ENCODE assay signal across 13 cellular contexts in the genomic region with DNA sequence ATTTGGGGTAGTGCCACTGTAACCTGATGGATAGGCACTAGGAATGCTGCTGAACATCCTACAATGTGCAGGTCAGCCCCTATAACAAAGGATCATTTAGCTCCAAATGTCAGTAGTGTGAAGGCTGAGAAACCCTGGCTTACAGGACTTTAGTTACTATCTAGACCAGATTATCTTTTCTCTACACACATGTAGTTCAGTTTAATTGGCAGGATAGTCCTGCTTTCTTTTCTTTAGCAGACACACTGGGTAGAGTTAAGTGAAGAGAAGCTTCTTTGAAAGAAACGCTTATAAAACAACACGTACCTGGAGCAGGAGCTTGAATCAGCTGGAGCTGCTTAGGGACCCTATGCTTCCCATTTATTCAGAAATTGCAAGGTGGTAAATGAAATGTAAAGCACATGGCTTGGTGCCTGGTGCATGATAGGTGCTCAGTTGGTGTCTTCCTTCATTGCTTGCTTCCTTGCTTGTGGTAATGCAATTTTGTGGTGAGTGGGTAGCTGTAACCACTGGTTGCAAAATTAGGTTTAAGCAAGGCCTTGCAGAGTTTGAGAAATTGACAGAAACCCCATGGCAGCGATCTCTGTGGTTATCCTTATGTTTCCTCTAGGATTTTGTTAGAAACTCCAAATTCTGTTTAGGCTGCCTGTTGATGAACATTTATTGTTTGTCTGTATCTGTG. TPM values are rescaled to one million over a fixed set of nuclear protein-coding genes. Genes with fewer than 3 reads are reported as not detected.
DNase-seq lines count a peak whose midpoint lies in the region; ATAC-seq and TF ChIP-seq lines count a peak whose summit lies in the region.
"Had no signal": no experiment of that assay in that cellular context is flagged by ENCODE, and none has a peak within 500 bp of the region (broad histone marks: within the 10 kb centered on the region; RNA-seq: fewer than 3 reads in every experiment).

No MANE protein-coding gene starts in this region.

- no peaks in the 10 kb centered on the region for H3K9me2 ChIP-seq in PC-9 (ENCODE audit: insufficient read depth)
- H3K9me2 ChIP-seq: SK-N-SH had no signal

- no peaks in the 10 kb centered on the region for H4K20me1 ChIP-seq in PC-9 (ENCODE audit: insufficient read depth)

- 0 out of 2 replicates have a peak, but pooled peaks cover 2% of the 10 kb centered on the region for H3K36me3 ChIP-seq in PC-9 (ENCODE audit: low read depth)
- H3K36me3 ChIP-seq: vagina had no signal

- intact Hi-C loops in PC-9 (cut with micrococcal nuclease; ENCODE audit: unreplicated experiment) = no loop called here

- peaks cover 95% of the 10 kb centered on the region for H3K4me1 ChIP-seq in PC-9 (replicated peaks; ENCODE audit: insufficient read depth)

- peak overlapping the region; percentile 19 for H3K4me2 ChIP-seq in PC-9
- H3K4me2 ChIP-seq: SK-N-SH had no signal

- DNase-seq in activated CD4-positive, alpha-beta T cell treated with anti-CD3 and anti-CD28 coated beads, Interleukin-2, amount 10 ng/mL, durations not matched to agents 7 days and 5 days = peak; percentile 66
- no peak for DNase-seq in activated CD4-positive, alpha-beta T cell treated with anti-CD3 and anti-CD28 coated beads, Interleukin-2, amount 50 U/mL, for 1 hour
- no peak for DNase-seq in PC-9
- DNase-seq in effector memory CD8-positive, alpha-beta T cell = peak in 2 of 3 experiments; percentile 10 to 15
- no peak for DNase-seq in NCI-H2081 treated with DMSO at 0.1 percent for 48 hours (lab: John Stamatoyannopoulos, UW)
- DNase-seq: ACHN, activated T-cell treated with anti-CD3 and anti-CD28 coated beads for 4 hours, NCI-H2081, SK-N-SH had no signal

- H3K4me3 Mint-ChIP-seq in activated CD4-positive, alpha-beta T cell treated with anti-CD3 and anti-CD28 coated beads, Interleukin-2, amount 10 ng/mL, durations not matched to agents 7 days and 5 days = no peak overlapping the region
- peak overlapping the region; percentile 53 to 55 for H3K4me3 Mint-ChIP-seq in effector memory CD8-positive, alpha-beta T cell
- H3K4me3 Mint-ChIP-seq in stimulated activated memory B cell treated with anti-CD40 and anti-IgM and Interleukin-4, amounts not matched to agents 10 μg/mL and 1 μg/mL and 100 μg/mL, for 72 hours = no peak overlapping the region

- no peak overlapping the region for H3K27ac ChIP-seq in PC-9
- H3K27ac ChIP-seq: vagina had no signal

- H3K27ac Mint-ChIP-seq in activated CD4-positive, alpha-beta T cell treated with anti-CD3 and anti-CD28 coated beads, Interleukin-2, amount 10 ng/mL, durations not matched to agents 7 days and 5 days = peak overlapping the region; percentile 41
- peak overlapping the region; percentile 81 to 83 for H3K27ac Mint-ChIP-seq in effector memory CD8-positive, alpha-beta T cell
- peak overlapping the region; percentile 53 for H3K27ac Mint-ChIP-seq in stimulated activated memory B cell treated with anti-CD40 and anti-IgM and Interleukin-4, amounts not matched to agents 10 μg/mL and 1 μg/mL and 100 μg/mL, for 72 hours

- no peak overlapping the region for H2AFZ ChIP-seq in PC-9

- peak; percentile 91 for ATAC-seq in effector memory CD8-positive, alpha-beta T cell (replicated peaks)
- no peak for ATAC-seq in stimulated activated memory B cell treated with anti-CD40 and anti-IgM and Interleukin-4, amounts not matched to agents 10 μg/mL and 1 μg/mL and 100 μg/mL, for 72 hours
- ATAC-seq in GM18858 (IDR thresholded peaks at IDR 0.05; ENCODE audit: unreplicated experiment) (no peak), GM18511 (IDR thresholded peaks at IDR 0.05; ENCODE audit: unreplicated experiment) (no peak)

- H3K9me3 ChIP-seq in PC-9 (ENCODE audit: insufficient read depth, low read depth) = no peaks in the 10 kb centered on the region
- H3K9me3 ChIP-seq: SK-N-SH, vagina had no signal

- H3K27me3 ChIP-seq in PC-9 (ENCODE audit: insufficient read depth, low read depth) = no peaks in the 10 kb centered on the region
- H3K27me3 ChIP-seq: vagina had no signal

- H3K36me3 Mint-ChIP-seq in activated CD4-positive, alpha-beta T cell treated with anti-CD3 and anti-CD28 coated beads, Interleukin-2, amount 10 ng/mL, durations not matched to agents 7 days and 5 days (ENCODE audit: low read depth) = peaks cover 17% of the 10 kb centered on the region
- H3K36me3 Mint-ChIP-seq in effector memory CD8-positive, alpha-beta T cell (ENCODE audit: insufficient read depth) = peaks cover 12% of the 10 kb centered on the region
- H3K36me3 Mint-ChIP-seq in stimulated activated memory B cell treated with anti-CD40 and anti-IgM and Interleukin-4, amounts not matched to agents 10 μg/mL and 1 μg/mL and 100 μg/mL, for 72 hours = no peaks in the 10 kb centered on the region

- H3K9me3 Mint-ChIP-seq in activated CD4-positive, alpha-beta T cell treated with anti-CD3 and anti-CD28 coated beads, Interleukin-2, amount 10 ng/mL, durations not matched to agents 7 days and 5 days = no peaks in the 10 kb centered on the region
- no peaks in the 10 kb centered on the region for H3K9me3 Mint-ChIP-seq in effector memory CD8-positive, alpha-beta T cell
- H3K9me3 Mint-ChIP-seq in stimulated activated memory B cell treated with anti-CD40 and anti-IgM and Interleukin-4, amounts not matched to agents 10 μg/mL and 1 μg/mL and 100 μg/mL, for 72 hours = no peaks in the 10 kb centered on the region

- no peaks in the 10 kb centered on the region for H3K27me3 Mint-ChIP-seq in activated CD4-positive, alpha-beta T cell treated with anti-CD3 and anti-CD28 coated beads, Interleukin-2, amount 10 ng/mL, durations not matched to agents 7 days and 5 days
- H3K27me3 Mint-ChIP-seq in effector memory CD8-positive, alpha-beta T cell = no peaks in the 10 kb centered on the region
- no peaks in the 10 kb centered on the region for H3K27me3 Mint-ChIP-seq in stimulated activated memory B cell treated with anti-CD40 and anti-IgM and Interleukin-4, amounts not matched to agents 10 μg/mL and 1 μg/mL and 100 μg/mL, for 72 hours

- POLR2A ChIA-PET in activated CD4-positive, alpha-beta T cell treated with anti-CD3 and anti-CD28 coated beads, Interleukin-2, amount 10 ng/mL, durations not matched to agents 7 days and 5 days (lab: Charles Lee) = no interaction called here
- POLR2A ChIA-PET in PC-9 (lab: Charles Lee; ENCODE audit: unreplicated experiment) = no interaction called here

- H3K4me1 Mint-ChIP-seq in activated CD4-positive, alpha-beta T cell treated with anti-CD3 and anti-CD28 coated beads, Interleukin-2, amount 10 ng/mL, durations not matched to agents 7 days and 5 days = peaks cover 72% of the 10 kb centered on the region
- H3K4me1 Mint-ChIP-seq in effector memory CD8-positive, alpha-beta T cell (ENCODE audit: low read depth in 2 of 2) = peaks cover 40 to 68% of the 10 kb centered on the region in 2 donors
- peaks cover 53% of the 10 kb centered on the region for H3K4me1 Mint-ChIP-seq in stimulated activated memory B cell treated with anti-CD40 and anti-IgM and Interleukin-4, amounts not matched to agents 10 μg/mL and 1 μg/mL and 100 μg/mL, for 72 hours

- peaks cover 55% of the 10 kb centered on the region for H3F3A ChIP-seq in PC-9 (ENCODE audit: insufficient read depth, low read depth)

- H3K79me2 ChIP-seq in PC-9 (ENCODE audit: low read depth) = peaks cover 100% of the 10 kb centered on the region

- no peak overlapping the region for H3K4me3 ChIP-seq in PC-9
- H3K4me3 ChIP-seq: vagina had no signal

- CTCF ChIA-PET in activated CD4-positive, alpha-beta T cell treated with anti-CD3 and anti-CD28 coated beads, Interleukin-2, amount 10 ng/mL, durations not matched to agents 7 days and 5 days (lab: Charles Lee) = interaction anchor here (0.6 to 3.1 kb wide), 6 partner anchors 16 to 1369 kb away, joined by 3 to 10 read pairs (median 4); no protein-coding TSS in a partner anchor
- CTCF ChIA-PET in PC-9 (lab: Charles Lee) = no interaction called here

- no peak for TF ChIP-seq CTCF in PC-9 (conservative IDR thresholded peaks at IDR 0.05)

- no TSS peak for BruUV-seq in PC-9 (replicated peaks; lab: Mats Ljungman, UMichigan)

RNA-seq across cellular contexts. Expression of gene METTL9, which starts 9.4 kb away (rescaled TPM):
- total RNA-seq in activated CD4-positive, alpha-beta T cell treated with anti-CD3 and anti-CD28 coated beads, Interleukin-2, amount 10 ng/mL, durations not matched to agents 7 days and 5 days = 10 to 100 TPM; 82.1 to 87.1 TPM
- total RNA-seq in PC-9 (2021) = 136 and 151 TPM in 2 replicates

RNA-seq across cellular contexts. Expression of gene IGSF6, which starts 43.6 kb away (rescaled TPM):
- under 1 TPM; 0.15 to 0.25 TPM for total RNA-seq in activated CD4-positive, alpha-beta T cell treated with anti-CD3 and anti-CD28 coated beads, Interleukin-2, amount 10 ng/mL, durations not matched to agents 7 days and 5 days
- not detected in 2 replicates for total RNA-seq in PC-9 (2021)

RNA-seq across cellular contexts. Expression of gene OTOA, which starts 55.0 kb away (rescaled TPM):
- total RNA-seq in activated CD4-positive, alpha-beta T cell treated with anti-CD3 and anti-CD28 coated beads, Interleukin-2, amount 10 ng/mL, durations not matched to agents 7 days and 5 days = under 1 TPM in 1 of 2 experiments, not detected in 1; 0.17 TPM
- not detected in 2 replicates for total RNA-seq in PC-9 (2021)
- total RNA-seq: vagina had no signal

Comparison
In these comparisons a context has a peak if more than half of its experiments do, and no peak if none do; other contexts are left out.
1. DNase-seq: peak in activated CD4-positive, alpha-beta T cell treated with anti-CD3 and anti-CD28 coated beads, Interleukin-2, amount 10 ng/mL, durations not matched to agents 7 days and 5 days (single experiment) and effector memory CD8-positive, alpha-beta T cell (2 of 3); none in activated CD4-positive, alpha-beta T cell treated with anti-CD3 and anti-CD28 coated beads, Interleukin-2, amount 50 U/mL, for 1 hour (single experiment), PC-9 (0 of 2) and NCI-H2081 treated with DMSO at 0.1 percent for 48 hours (single experiment).
2. H3K4me3 Mint-ChIP-seq: peak in effector memory CD8-positive, alpha-beta T cell (2 of 2); none in activated CD4-positive, alpha-beta T cell treated with anti-CD3 and anti-CD28 coated beads, Interleukin-2, amount 10 ng/mL, durations not matched to agents 7 days and 5 days (single experiment) and stimulated activated memory B cell treated with anti-CD40 and anti-IgM and Interleukin-4, amounts not matched to agents 10 μg/mL and 1 μg/mL and 100 μg/mL, for 72 hours (single experiment).
3. Peak in every context shown above with its lines, with median percentiles within 50 percentile points of each other: H3K27ac Mint-ChIP-seq.